ENCODE assay signal across 12 cellular contexts in the genomic region with DNA sequence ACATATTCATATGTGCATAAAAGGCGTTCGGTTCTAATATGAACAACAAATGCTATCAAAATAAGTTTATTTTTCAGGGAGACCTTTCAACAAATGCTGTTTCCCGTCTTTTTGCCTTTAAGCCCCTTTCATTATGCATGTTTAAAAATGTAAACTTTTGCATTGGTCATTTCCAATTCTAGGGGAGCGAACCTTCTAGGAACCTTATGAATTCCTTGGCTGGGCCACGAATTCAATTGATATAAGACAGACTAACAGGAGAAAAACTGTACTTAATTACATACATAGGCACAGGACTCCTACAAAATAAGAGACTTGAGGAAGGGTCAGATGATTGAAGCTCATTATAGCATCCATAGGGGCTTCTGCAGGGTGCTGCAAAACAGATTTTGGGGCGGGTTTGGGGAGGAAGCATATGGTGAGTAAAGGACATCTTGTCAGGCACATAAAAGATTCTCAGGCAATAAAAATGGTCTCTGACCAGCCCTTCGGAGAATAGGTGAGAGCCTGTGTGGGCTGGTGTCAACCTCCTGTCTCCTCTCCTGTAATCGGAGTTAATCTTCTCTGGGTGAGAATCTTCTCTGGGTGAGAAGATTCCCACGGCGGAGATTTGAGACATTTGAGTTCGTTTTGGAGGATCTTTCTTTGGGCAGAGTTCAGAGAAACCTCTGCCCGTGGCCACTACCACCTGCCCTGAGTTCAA. TPM values are rescaled to one million over a fixed set of nuclear protein-coding genes. Genes with fewer than 3 reads are reported as not detected.
DNase-seq lines count a peak whose midpoint lies in the region; ATAC-seq, FAIRE-seq and TF ChIP-seq lines count a peak whose summit lies in the region.
"Had no signal": no experiment of that assay in that cellular context is flagged by ENCODE, and none has a peak within 500 bp of the region (broad histone marks: within the 10 kb centered on the region; RNA-seq: fewer than 3 reads in every experiment).

No MANE protein-coding gene starts in this region.

- no peaks in the 10 kb centered on the region for H3K9me2 ChIP-seq in PC-3 (replicated peaks; ENCODE audit: low read length)

- H3K4me1 Mint-ChIP-seq in T-helper 2 cell treated with Interferon-gamma antibody and Interleukin-4, amounts not matched to agents 5 μg/mL and 100 μg/mL, for 36 hours (ENCODE audit: low read depth), result peaks cover 61% of the 10 kb centered on the region
- H3K4me1 Mint-ChIP-seq in nephron progenitor cell, result peaks cover 62% of the 10 kb centered on the region

- H3K27me3 ChIP-seq in PC-3 (ENCODE audit: low read length) (no peaks in the 10 kb centered on the region), H1 (replicated peaks in 1 of 4; ENCODE audit: control insufficient read depth in 3 of 4, extremely low read depth in 1 of 4, insufficient read depth in 3 of 4, low read length in 3 of 4) (peaks cover 3 to 25% (median 14%) of the 10 kb centered on the region in 4 experiments)

- peaks cover 3% of the 10 kb centered on the region for H3F3A ChIP-seq in PC-3 (ENCODE audit: low read length, unreplicated experiment)

- H3K23me2 ChIP-seq in H1 (ENCODE audit: low read depth, low read length), result peaks cover 19% of the 10 kb centered on the region

- H3K9me3 Mint-ChIP-seq in T-helper 2 cell treated with Interferon-gamma antibody and Interleukin-4, amounts not matched to agents 5 μg/mL and 100 μg/mL, for 36 hours, result no peaks in the 10 kb centered on the region
- H3K9me3 Mint-ChIP-seq in nephron progenitor cell, result peaks cover 6% of the 10 kb centered on the region

- H3K14ac ChIP-seq in H1 (ENCODE audit: insufficient read length), result no peak overlapping the region

- no peak overlapping the region for H2BK5ac ChIP-seq in H1 (ENCODE audit: low read depth, low read length)

- peaks cover 28% of the 10 kb centered on the region for H3K27me3 Mint-ChIP-seq in T-helper 2 cell treated with Interferon-gamma antibody and Interleukin-4, amounts not matched to agents 5 μg/mL and 100 μg/mL, for 36 hours (ENCODE audit: low read depth)
- peaks cover 55% of the 10 kb centered on the region for H3K27me3 Mint-ChIP-seq in nephron progenitor cell (ENCODE audit: low read depth, poor library complexity)

- TF ChIP-seq EP300 in H1 (IDR thresholded peaks at IDR 0.05; ENCODE audit: borderline replicate concordance in 1 of 2, low read depth in 2 of 2, low read length in 2 of 2), result no peak

- no TSS peak for BruUV-seq in PC-3 (replicated peaks; lab: Mats Ljungman, UMichigan)

- CTCF ChIA-PET in PC-3 (lab: Charles Lee) (interaction anchor here (1.6 kb wide), 1 partner anchor 73 kb away, joined by 3 read pairs; no protein-coding TSS in a partner anchor), H1 (lab: Charles Lee; ENCODE audit: partially characterized antibody) (interaction anchor here (0.6 to 4.1 kb wide), 7 partner anchors 19 to 99 kb away, joined by 3 to 16 read pairs (median 5); no protein-coding TSS in a partner anchor)

- no peak overlapping the region for H2BK120ac ChIP-seq in H1 (replicated peaks; ENCODE audit: low read depth, low read length)

- H2BK20ac ChIP-seq in H1 (ENCODE audit: low read length), result no peak overlapping the region

- H4K91ac ChIP-seq in H1 (replicated peaks; ENCODE audit: insufficient read length, low read length), result no peak overlapping the region

- peak overlapping the region; percentile 29; the same call in 1 of the 2 replicates for H3K27ac ChIP-seq in PC-3 (ENCODE audit: low read length)
- H3K27ac ChIP-seq in H1 (ENCODE audit: low read depth, low read length), result no peak overlapping the region

- H3K9ac ChIP-seq in PC-3 (ENCODE audit: low read length) (peak overlapping the region; percentile 92), H1 (replicated peaks in 1 of 4; ENCODE audit: extremely low read depth in 1 of 4, low read depth in 3 of 4, low read length in 3 of 4) (no peak overlapping the region)

- no peak for ATAC-seq in PC-3
- no peak for ATAC-seq in HG03378 (IDR thresholded peaks at IDR 0.05; ENCODE audit: unreplicated experiment)

- no peak overlapping the region for H3K23ac ChIP-seq in H1 (ENCODE audit: insufficient read length)

- H4K20me1 ChIP-seq in PC-3 (ENCODE audit: low read length) (peaks cover 14% of the 10 kb centered on the region; the same call in 1 of the 2 replicates), H1 (replicated peaks in 1 of 2; ENCODE audit: control insufficient read depth in 1 of 2, insufficient read depth in 2 of 2, low read length in 2 of 2) (peaks cover 0 to 1% of the 10 kb centered on the region in 2 experiments)

- no peak for TF ChIP-seq RAD21 in H1 (IDR thresholded peaks at IDR 0.05 in 1 of 2, conservative IDR thresholded peaks at IDR 0.05 in 1 of 2; ENCODE audit: low read depth in 2 of 2, low read length in 2 of 2)

- POLR2A ChIA-PET in PC-3 (lab: Charles Lee; ENCODE audit: unreplicated experiment) (no interaction called here), H1 (lab: Charles Lee; ENCODE audit: partially characterized antibody) (interaction anchor here (1.6 kb wide), 1 partner anchor 12 kb away, joined by 7 read pairs; no protein-coding TSS in a partner anchor)

- peak overlapping the region; percentile 99 for H3K4me3 Mint-ChIP-seq in T-helper 2 cell treated with Interferon-gamma antibody and Interleukin-4, amounts not matched to agents 5 μg/mL and 100 μg/mL, for 36 hours
- peak overlapping the region; percentile 86 for H3K4me3 Mint-ChIP-seq in nephron progenitor cell

- FAIRE-seq in H1 (lab: Jason Lieb, UNC) (no peak), GM12891 (lab: Jason Lieb, UNC) (no peak)
- FAIRE-seq: G401.6 had no signal

- no peak overlapping the region for H3K4ac ChIP-seq in H1 (replicated peaks; ENCODE audit: insufficient read length, low read depth, low read length)

- no peak overlapping the region for H2BK12ac ChIP-seq in H1 (ENCODE audit: low read depth, low read length)

- TF ChIP-seq CTCF in PC-3 (conservative IDR thresholded peaks at IDR 0.05; ENCODE audit: low read depth, low read length) (no peak), H1 (IDR thresholded peaks at IDR 0.05; ENCODE audit: control extremely low read depth in 1 of 3, insufficient read depth in 1 of 3, low read depth in 1 of 3, low read length in 3 of 3) (no peak), nephron progenitor cell (IDR thresholded peaks at IDR 0.05) (no peak)

- WGBS in H1 (ENCODE audit: extremely low coverage in 1 of 2, insufficient coverage in 1 of 2, insufficient read length in 1 of 2, insufficient replicate concordance in 2 of 2, low coverage in 1 of 2, low lambda C conversion rate in 2 of 2, missing lambda C conversion rate in 1 of 2), 2 experiments, result 56% methylated on average over 12 of the region's 12 CpGs; no CpG with 5 or more reads in 1 of the 2 experiments

- H2AFZ ChIP-seq in PC-3 (ENCODE audit: low read length), result no peak overlapping the region
- no peak overlapping the region for H2AFZ ChIP-seq in H1 (ENCODE audit: low read length)

- H3K4me2 ChIP-seq in PC-3 (ENCODE audit: low read length) (peak overlapping the region; percentile 89), H1 (ENCODE audit: insufficient read depth in 1 of 2, low read depth in 2 of 2, low read length in 2 of 2) (peak overlapping the region; percentile 85 to 86)

- TF ChIP-seq POLR2A in H1 (IDR thresholded peaks at IDR 0.05; ENCODE audit: control extremely low read depth in 1 of 2, low read depth in 2 of 2, low read length in 2 of 2), result no peak
- no peak for TF ChIP-seq POLR2A in GM12891 (IDR thresholded peaks at IDR 0.05; ENCODE audit: low read depth, low read length)

- no peak overlapping the region for H3K18ac ChIP-seq in H1 (ENCODE audit: extremely low read depth, low read length)

- H4K8ac ChIP-seq in H1 (ENCODE audit: extremely low read depth, insufficient read depth, low read length), result no peak overlapping the region

- intact Hi-C loops in PC-3 (cut with micrococcal nuclease), result loop anchor here (2.0 to 5.0 kb wide), 4 partner anchors 38 to 256 kb away; no protein-coding TSS in a partner anchor

- no peaks in the 10 kb centered on the region for H3K36me3 ChIP-seq in PC-3 (ENCODE audit: low read depth, low read length)
- H3K36me3 ChIP-seq in H1 (ENCODE audit: control insufficient read depth in 2 of 4, insufficient read depth in 4 of 4, low read length in 3 of 4), result no peaks in the 10 kb centered on the region

- no peak overlapping the region for H3K56ac ChIP-seq in H1 (replicated peaks; ENCODE audit: insufficient read length, low read depth, low read length)

- no peaks in the 10 kb centered on the region for H3K9me3 ChIP-seq in PC-3 (ENCODE audit: low read length)
- H3K9me3 ChIP-seq in H1 (ENCODE audit: insufficient read depth in 2 of 2, low read depth in 1 of 2, low read length in 1 of 2), result no peaks in the 10 kb centered on the region

- H2AK5ac ChIP-seq in H1 (ENCODE audit: low read depth, low read length), result no peak overlapping the region

- DNase-seq in T-helper 2 cell treated with Interferon-gamma antibody and Interleukin-4, amounts not matched to agents 5 μg/mL and 100 μg/mL, for 36 hours (ENCODE audit: low spot score), result no peak
- DNase-seq in T-helper 2 cell (no peak), PC-3 (peak; percentile 16), H1 (ENCODE audit: low read depth in 1 of 2, low spot score in 2 of 2) (no peak), nephron progenitor cell (no peak), GM12891 (ENCODE audit: insufficient read length, low spot score) (no peak)
- no peak for DNase-seq in stimulated activated CD4-positive, alpha-beta T cell treated with anti-CD3 and anti-CD28 coated beads, Interleukin-12 subunit alpha, Interleukin-12 subunit beta, amount 100 ng/mL, for 4 hours
- DNase-seq: activated CD4-positive, alpha-beta T cell treated with anti-CD3 and anti-CD28 coated beads, Interleukin-2, amount 50 U/mL, for 4 hours; SHP77 treated with DMSO at 0.1 percent for 48 hours had no signal

- H2BK15ac ChIP-seq in H1 (ENCODE audit: low read length), result no peak overlapping the region

- H4K5ac ChIP-seq in H1 (ENCODE audit: insufficient read length, low read depth, low read length), result no peak overlapping the region

- H3K4me3 ChIP-seq in PC-3 (ENCODE audit: low read length) (peak overlapping the region; percentile 98), H1 (ENCODE audit: extremely low read depth in 1 of 4, insufficient read depth in 2 of 4, low read depth in 3 of 4, low read length in 4 of 4) (peak overlapping the region; percentile 60 to 94 (median 82); a peak in 7 of 8 replicates)

- H3K36me3 Mint-ChIP-seq in T-helper 2 cell treated with Interferon-gamma antibody and Interleukin-4, amounts not matched to agents 5 μg/mL and 100 μg/mL, for 36 hours (ENCODE audit: low read depth), result peaks cover 27% of the 10 kb centered on the region
- no peaks in the 10 kb centered on the region for H3K36me3 Mint-ChIP-seq in nephron progenitor cell (ENCODE audit: low read depth)

- H3K27ac Mint-ChIP-seq in T-helper 2 cell treated with Interferon-gamma antibody and Interleukin-4, amounts not matched to agents 5 μg/mL and 100 μg/mL, for 36 hours, result no peak overlapping the region
- no peak overlapping the region for H3K27ac Mint-ChIP-seq in nephron progenitor cell

- H3K4me1 ChIP-seq in PC-3 (ENCODE audit: insufficient read depth, low read length), result peaks cover 49% of the 10 kb centered on the region
- H3K4me1 ChIP-seq in H1 (replicated peaks in 1 of 4; ENCODE audit: control insufficient read depth in 3 of 4, insufficient read depth in 4 of 4, low read length in 3 of 4), result peaks cover 17 to 29% (median 22%) of the 10 kb centered on the region in 4 experiments

- H3K79me1 ChIP-seq in H1 (ENCODE audit: low read depth, low read length), result peaks cover 4% of the 10 kb centered on the region; the same call in 1 of the 2 replicates

- H3K79me2 ChIP-seq in PC-3 (ENCODE audit: low read length) (peaks cover 59% of the 10 kb centered on the region), H1 (ENCODE audit: control insufficient read depth in 1 of 2, insufficient read depth in 2 of 2, low read length in 2 of 2) (peaks cover 0 to 54% of the 10 kb centered on the region in 2 experiments; a peak in 2 of 4 replicates)

RNA-seq across cellular contexts. Expression of a gene that starts 1.7 kb away (rescaled TPM):
- total RNA-seq in PC-3 (2014; rRNA removed), result 25.9 and 26.5 TPM in 2 replicates
- 10.6 and 11.1 TPM in 2 replicates for total RNA-seq in H1 (2021; fragmentation: NEBNext Ultra II Directional; extraction: Animal tissue kit (Norgen Biotek cat#: 25700))
- polyA plus RNA-seq in H1 (2011; rRNA removed), result 8.1 and 8.7 TPM in 2 replicates
- polyA plus RNA-seq in H1 (2011; cell fraction: cytosol; rRNA removed), result 7.4 TPM
- polyA plus RNA-seq in H1 (2011; cell fraction: nucleus; rRNA removed), result 16.5 TPM
- 6.6 to 12.8 TPM (median 10.3 TPM) in 4 replicates for polyA plus RNA-seq in H1 (2012, experiment 1 of 2)
- 3.3 TPM for polyA plus RNA-seq in H1 (2012, experiment 2 of 2)
- 5.3 TPM for polyA plus RNA-seq in H1 (2013, experiment 1 of 2)
- polyA plus RNA-seq in H1 (2013, experiment 2 of 2), result 5.4 TPM
- 10.9 and 14.6 TPM in 2 replicates for polyA minus RNA-seq in H1 (2011; rRNA and poly(A)+ RNA removed)
- polyA minus RNA-seq in H1 (2011; cell fraction: cytosol; rRNA and poly(A)+ RNA removed), result 6.7 TPM
- polyA minus RNA-seq in H1 (2011; cell fraction: nucleus; rRNA and poly(A)+ RNA removed), result 20.2 TPM
- 1.2 TPM for polyA plus RNA-seq in GM12891 (2012; ENCODE audit: low read depth, missing spikeins)
- total RNA-seq: fibroblast of villous mesenchyme had no signal
